ENCODE assay signal across 7 cellular contexts in genomic region chr19:4399871-4400768, GRCh38. TPM values are rescaled to one million over a fixed set of nuclear protein-coding genes. Genes with fewer than 3 reads are reported as not detected.
DNase-seq lines count a peak whose midpoint lies in the region; ATAC-seq and TF ChIP-seq lines count a peak whose summit lies in the region.

A gene with protein sequence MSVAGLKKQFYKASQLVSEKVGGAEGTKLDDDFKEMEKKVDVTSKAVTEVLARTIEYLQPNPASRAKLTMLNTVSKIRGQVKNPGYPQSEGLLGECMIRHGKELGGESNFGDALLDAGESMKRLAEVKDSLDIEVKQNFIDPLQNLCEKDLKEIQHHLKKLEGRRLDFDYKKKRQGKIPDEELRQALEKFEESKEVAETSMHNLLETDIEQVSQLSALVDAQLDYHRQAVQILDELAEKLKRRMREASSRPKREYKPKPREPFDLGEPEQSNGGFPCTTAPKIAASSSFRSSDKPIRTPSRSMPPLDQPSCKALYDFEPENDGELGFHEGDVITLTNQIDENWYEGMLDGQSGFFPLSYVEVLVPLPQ (minus strand): TSS chr19:4400547. CDS start chr19:4400368, 179 bp downstream.

- TF ChIP-seq CTCF in astrocyte of the cerebellum (IDR thresholded peaks at IDR 0.05; ENCODE audit: low read depth, low read length, missing control alignments): peak; percentile 91

- in situ Hi-C loops in astrocyte of the cerebellum (cut with HindIII; ENCODE audit: low sequenced_read_pairs): no loop called here

- intact Hi-C loops in sciatic nerve (cut with DNase I): no loop called here

- H3K4me3 ChIP-seq in astrocyte of the cerebellum (ENCODE audit: low read depth, low read length): peak within 1 kb of the TSS; percentile 95

- ATAC-seq in GM18511 (IDR thresholded peaks at IDR 0.05; ENCODE audit: unreplicated experiment) (peak; percentile 55), HG02981 (IDR thresholded peaks at IDR 0.05; ENCODE audit: unreplicated experiment) (peak; percentile 53), sciatic nerve (peak; percentile 66)

- DNase-seq in NCI-H2029 (lab: John Stamatoyannopoulos, UW): peak; percentile 91
- peak; percentile 96 for DNase-seq in T-helper 9 cell
- peak; percentile 84 for DNase-seq in astrocyte of the cerebellum (ENCODE audit: low read depth)
- peak; percentile 40 to 94 (median 87) for DNase-seq in hypothalamus (lab: John Stamatoyannopoulos, UW)
- peak; percentile 96 for DNase-seq in sciatic nerve (ENCODE audit: low spot score)

RNA-seq across cellular contexts. Expression of the gene that starts here (rescaled TPM):
- total RNA-seq in sciatic nerve: 71.8 TPM

Comparison
In these comparisons a context has a peak if more than half of its experiments do, and no peak if none do; other contexts are left out.
1. Peak in every context shown above with its lines: DNase-seq, ATAC-seq and H3K4me3 ChIP-seq.